In genomic region chr3:49869525-49870126, GRCh38 we compare ENCODE assay signal across 8 cellular contexts. TPM values are rescaled to one million over a fixed set of nuclear protein-coding genes. Genes with fewer than 3 reads are reported as not detected.
DNase-seq lines count a peak whose midpoint lies in the region; ATAC-seq and TF ChIP-seq lines count a peak whose summit lies in the region.

TSS of gene CAMKV (minus strand) at chr3:49869906. CDS start at chr3:49862388, 7,518 bp downstream.

- H3K27ac ChIP-seq in VCaP: peak within 1 kb of the TSS; percentile 69; the same call in 1 of the 2 replicates
- no peak within 1 kb of the TSS for H3K27ac ChIP-seq in rectal smooth muscle tissue (ENCODE audit: low read depth, low read length)

- DNase-seq in ACHN: peak; percentile 6
- peak; percentile 55 for DNase-seq in GM20000 (ENCODE audit: low spot score)
- no peak for DNase-seq in epithelial cell of proximal tubule (ENCODE audit: low read depth)
- no peak for DNase-seq in AML-193 (lab: John Stamatoyannopoulos, UW)
- no peak for DNase-seq in GDM1 (lab: John Stamatoyannopoulos, UW)

- no peak within 1 kb of the TSS for H3K9ac ChIP-seq in rectal smooth muscle tissue (ENCODE audit: low read length)

- H3K4me3 ChIP-seq in epithelial cell of proximal tubule (ENCODE audit: low read depth, low read length) (peak within 1 kb of the TSS; percentile 6), rectal smooth muscle tissue (ENCODE audit: low read length) (peak within 1 kb of the TSS; percentile 44)

- no peaks in the 10 kb centered on the region for H3K36me3 ChIP-seq in rectal smooth muscle tissue (ENCODE audit: control insufficient read depth, insufficient read depth, low read length)

- ATAC-seq in HG02973 (IDR thresholded peaks at IDR 0.05; ENCODE audit: unreplicated experiment): no peak

- in situ Hi-C loops in ACHN (cut with HindIII; ENCODE audit: low pct_ligation_motif_present, low pct_unique_long_range_greater_than_20kb, low sequenced_read_pairs): no loop called here

- peaks cover 15% of the 10 kb centered on the region for H3K27me3 ChIP-seq in rectal smooth muscle tissue (ENCODE audit: control insufficient read depth, insufficient read depth, low read length)

- no peaks in the 10 kb centered on the region for H3K4me1 ChIP-seq in rectal smooth muscle tissue (ENCODE audit: control insufficient read depth, insufficient read depth, low read length)

- TF ChIP-seq CTCF in GM20000 (IDR thresholded peaks at IDR 0.05; ENCODE audit: extremely low read depth, missing control alignments) (no peak), VCaP (conservative IDR thresholded peaks at IDR 0.05) (no peak), epithelial cell of proximal tubule (conservative IDR thresholded peaks at IDR 0.05; ENCODE audit: low read depth, low read length) (no peak)

RNA-seq across cellular contexts. Expression of gene CAMKV, which starts in this region (rescaled TPM):
- total RNA-seq in epithelial cell of proximal tubule: not detected in 2 replicates

Comparison
In these comparisons a context has a peak if more than half of its experiments do, and no peak if none do; other contexts are left out.
1. DNase-seq: peak in ACHN (single experiment) and GM20000 (single experiment); none in epithelial cell of proximal tubule (single experiment), AML-193 (0 of 2) and GDM1 (single experiment).